Comparison of ENCODE assay signal across 19 cellular contexts in the genomic region with DNA sequence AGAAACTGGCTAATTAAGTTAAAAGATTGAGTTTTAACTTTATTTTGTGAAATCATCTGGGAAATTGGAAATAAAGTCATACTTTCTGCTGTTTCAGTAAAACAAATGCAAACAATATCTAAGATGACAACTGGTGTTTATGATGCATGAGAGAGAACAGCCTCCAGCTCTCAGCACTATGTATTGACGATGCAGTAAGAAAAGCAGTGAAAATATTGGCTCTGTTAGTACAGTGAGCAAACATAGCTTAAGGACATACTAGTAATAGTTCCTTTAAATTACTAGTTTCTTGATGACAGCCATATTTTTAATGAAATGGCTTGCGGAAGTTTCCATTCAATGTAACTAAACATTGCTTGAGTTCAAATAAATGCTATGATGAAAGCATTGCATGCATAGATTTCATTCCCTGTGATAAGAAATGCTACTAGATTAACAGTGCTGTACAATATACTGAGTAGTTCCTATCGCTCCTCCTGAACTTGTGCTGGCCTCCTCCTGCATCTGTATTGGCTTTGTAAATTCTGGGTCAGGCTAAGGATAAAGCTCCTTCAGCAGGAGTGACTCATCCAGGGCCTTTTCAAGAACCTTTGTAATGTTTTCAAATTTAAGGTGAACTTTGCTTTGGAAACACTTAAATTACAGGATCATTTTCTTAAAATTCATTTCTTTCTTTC. TPM values are rescaled to one million over a fixed set of nuclear protein-coding genes. Genes with fewer than 3 reads are reported as not detected.
DNase-seq lines count a peak whose midpoint lies in the region; ATAC-seq and TF ChIP-seq lines count a peak whose summit lies in the region.
"Had no signal": no experiment of that assay in that cellular context is flagged by ENCODE, and none has a peak within 500 bp of the region (broad histone marks: within the 10 kb centered on the region; RNA-seq: fewer than 3 reads in every experiment).

No MANE protein-coding gene starts in this region.

- H4K12ac ChIP-seq in trophoblast cell (ENCODE audit: low read depth, low read length) = no peak overlapping the region

- no peak for TF ChIP-seq CTCF in epithelial cell of esophagus (IDR thresholded peaks at IDR 0.05; ENCODE audit: insufficient read depth, low read depth, low read length, missing control alignments)

- no CpG with 5 or more reads among the region's 3 CpGs for WGBS in trophoblast cell (ENCODE audit: extremely low coverage, insufficient coverage, insufficient read length)

- H3K14ac ChIP-seq in trophoblast cell (ENCODE audit: low read length) = no peak overlapping the region

- H3K23ac ChIP-seq in trophoblast cell (ENCODE audit: low read length) = no peak overlapping the region

- H3K9me3 ChIP-seq in trophoblast cell (ENCODE audit: insufficient read depth, low read depth, low read length) = no peaks in the 10 kb centered on the region
- H3K9me3 ChIP-seq: mucosa of descending colon, psoas muscle, SJSA1 had no signal

- H3K79me2 ChIP-seq in trophoblast cell (ENCODE audit: control insufficient read depth, insufficient read depth, low read length, poor library complexity) = peaks cover 2% of the 10 kb centered on the region

- peaks cover 5% of the 10 kb centered on the region in 2 experiments for H3K4me1 ChIP-seq in trophoblast cell (ENCODE audit: control insufficient read depth in 1 of 2, insufficient read depth in 2 of 2, low read length in 2 of 2)
- H3K4me1 ChIP-seq: psoas muscle had no signal

- no peak for ATAC-seq in HG03280 (IDR thresholded peaks at IDR 0.05; ENCODE audit: unreplicated experiment)
- ATAC-seq: activated naive CD8-positive, alpha-beta T cell treated with anti-CD3 and anti-CD28 coated beads, Interleukin-2, amount 50 U/mL, for 24 hours; GM12878; mucosa of descending colon; psoas muscle had no signal

- H2BK5ac ChIP-seq in trophoblast cell (ENCODE audit: low read depth, low read length, poor library complexity) = no peak overlapping the region

- H3K27me3 ChIP-seq in trophoblast cell (ENCODE audit: insufficient read depth, low read length) = no peaks in the 10 kb centered on the region
- H3K27me3 ChIP-seq: SJSA1 had no signal

- H3K9ac ChIP-seq in trophoblast cell (ENCODE audit: low read length) = no peak overlapping the region

- H2BK120ac ChIP-seq in trophoblast cell (ENCODE audit: insufficient read depth, low read length, poor library complexity) = no peak overlapping the region

- H4K91ac ChIP-seq in trophoblast cell (ENCODE audit: low read depth, low read length) = no peak overlapping the region

- H3K36me3 ChIP-seq in trophoblast cell (ENCODE audit: control insufficient read depth in 1 of 2, insufficient read depth in 2 of 2, low read length in 2 of 2) = no peaks in the 10 kb centered on the region
- H3K36me3 ChIP-seq: SJSA1 had no signal

- H2AFZ ChIP-seq in trophoblast cell (ENCODE audit: insufficient read depth, low read length, poor library complexity) = no peak overlapping the region

- H3K4ac ChIP-seq in trophoblast cell (ENCODE audit: low read depth, low read length) = no peak overlapping the region

- H2BK12ac ChIP-seq in trophoblast cell (ENCODE audit: low read length) = no peak overlapping the region

- H3K79me1 ChIP-seq in trophoblast cell (ENCODE audit: low read length) = no peaks in the 10 kb centered on the region

- H4K8ac ChIP-seq in trophoblast cell (ENCODE audit: low read depth, low read length) = no peak overlapping the region

- no peak overlapping the region for H3K4me2 ChIP-seq in trophoblast cell (ENCODE audit: low read length)

- no peak overlapping the region for H3K18ac ChIP-seq in trophoblast cell (ENCODE audit: low read length)

- no peak overlapping the region for H2AK5ac ChIP-seq in trophoblast cell (ENCODE audit: low read length)

- H3K27ac ChIP-seq in trophoblast cell (ENCODE audit: low read depth, low read length) = no peak overlapping the region
- H3K27ac ChIP-seq: dorsolateral prefrontal cortex, psoas muscle, SJSA1 had no signal

- H3K4me3 ChIP-seq in epithelial cell of esophagus (ENCODE audit: low read length) (no peak overlapping the region), trophoblast cell (ENCODE audit: low read depth, low read length) (no peak overlapping the region)
- H3K4me3 ChIP-seq: dorsolateral prefrontal cortex, GM12878, mucosa of descending colon, psoas muscle, SJSA1 had no signal

- DNase-seq in NOMO-1 (lab: John Stamatoyannopoulos, UW; ENCODE audit: unreplicated experiment in 2 of 2) (peak; percentile 16 to 31), NOMO-1 treated with dmso at 0.1 percent for 144 hours (lab: John Stamatoyannopoulos, UW; ENCODE audit: unreplicated experiment) (no peak), NCI-H69 (lab: John Stamatoyannopoulos, UW) (peak; percentile 74), epithelial cell of esophagus (ENCODE audit: low read depth) (peak; percentile 32), trophoblast cell (peak; percentile 28 to 71), NCI-H1930 (lab: John Stamatoyannopoulos, UW) (no peak), HT-29 (ENCODE audit: low spot score) (no peak)
- DNase-seq: activated naive CD8-positive, alpha-beta T cell treated with anti-CD3 and anti-CD28 coated beads, Interleukin-2, amount 50 U/mL, for 24 hours; DND-41; dorsolateral prefrontal cortex; foreskin melanocyte; GOT3; mucosa of descending colon; NCI-H1105 treated with DMSO at 0.1 percent for 48 hours; psoas muscle; stimulated activated CD4-positive, alpha-beta T cell treated with anti-CD3 and anti-CD28 coated beads, Interleukin-1b, Interleukin-23, amount 100 ng/mL, for 48 hours had no signal

RNA-seq across cellular contexts. Expression of a gene that starts 11.6 kb away (rescaled TPM):
- polyA plus RNA-seq in trophoblast cell (2013) = 24.0 and 25.9 TPM in 2 replicates
- total RNA-seq in HT-29 (2014; rRNA removed; shearing (Covaris generic)) = 0.50 and 1.0 TPM in 2 replicates

Comparison
In these comparisons a context has a peak if more than half of its experiments do, and no peak if none do; other contexts are left out.
1. DNase-seq: peak in NOMO-1 (2 of 2), NCI-H69 (single experiment), epithelial cell of esophagus (single experiment) and trophoblast cell (2 of 2); none in NOMO-1 treated with dmso at 0.1 percent for 144 hours (single experiment), NCI-H1930 (0 of 2) and HT-29 (single experiment).